Comparison of ENCODE assay signal across 8 cellular contexts in the genomic region with DNA sequence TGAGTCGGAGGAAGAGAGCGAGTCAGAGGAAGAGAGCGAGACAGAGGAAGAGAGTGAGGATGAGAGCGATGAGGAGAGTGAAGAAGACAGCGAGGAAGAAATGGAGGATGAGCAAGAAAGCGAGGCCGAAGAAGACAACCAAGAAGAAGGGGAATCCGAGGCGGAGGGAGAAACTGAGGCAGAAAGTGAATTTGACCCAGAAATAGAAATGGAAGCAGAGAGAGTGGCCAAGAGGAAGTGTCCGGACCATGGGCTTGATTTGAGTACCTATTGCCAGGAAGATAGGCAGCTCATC. TPM values are rescaled to one million over a fixed set of nuclear protein-coding genes. Genes with fewer than 3 reads are reported as not detected.
DNase-seq lines count a peak whose midpoint lies in the region; ATAC-seq and TF ChIP-seq lines count a peak whose summit lies in the region.

No MANE protein-coding gene starts in this region.

- peaks cover 21% of the 10 kb centered on the region for H3K9me3 ChIP-seq in SJSA1 (replicated peaks)
- H3K9me3 ChIP-seq in esophagus squamous epithelium, result peaks cover 0 to 32% (median 0%) of the 10 kb centered on the region in 3 donors
- peaks cover 9% of the 10 kb centered on the region for H3K9me3 ChIP-seq in psoas muscle

- H3K36me3 ChIP-seq in GM06990 (ENCODE audit: control insufficient read depth, insufficient read depth, low read length) (no peaks in the 10 kb centered on the region), SJSA1 (peaks cover 50% of the 10 kb centered on the region), esophagus squamous epithelium (peaks cover 0 to 11% (median 0%) of the 10 kb centered on the region in 3 donors), psoas muscle (ENCODE audit: insufficient read depth in 1 of 2, low read depth in 1 of 2) (no peaks in the 10 kb centered on the region)

- intact Hi-C loops in esophagus squamous epithelium (cut with DNase I), result no loop called here
- intact Hi-C loops in psoas muscle (cut with DNase I), result loop anchor here in 1 of 2 donors (2.0 kb wide), 1 partner anchor 45 kb away; a partner anchor contains a TSS

- peak overlapping the region; percentile 98 for H3K27ac ChIP-seq in SJSA1
- peak overlapping the region; percentile 89 to 97 (median 94) for H3K27ac ChIP-seq in esophagus squamous epithelium
- H3K27ac ChIP-seq in psoas muscle, result peak overlapping the region; percentile 98

- no peak for DNase-seq in GM06990 (ENCODE audit: extremely low read depth, insufficient read length)
- DNase-seq in SJSA1 (ENCODE audit: low read depth in 1 of 2, low spot score in 2 of 2), result no peak
- DNase-seq in esophagus squamous epithelium (lab: John Stamatoyannopoulos, UW), result no peak
- DNase-seq in psoas muscle, result no peak
- DNase-seq in SKM-1 (lab: John Stamatoyannopoulos, UW; ENCODE audit: unreplicated experiment), result no peak
- no peak for DNase-seq in NCI-H2107 treated with DMSO at 0.1 percent for 48 hours (lab: John Stamatoyannopoulos, UW; ENCODE audit: unreplicated experiment)
- DNase-seq in activated CD4-positive, CD25-positive, alpha-beta regulatory T cell (lab: John Stamatoyannopoulos, UW), result no peak

- ATAC-seq in psoas muscle (no peak), HG02588 (IDR thresholded peaks at IDR 0.05; ENCODE audit: unreplicated experiment) (no peak)

- H3K4me1 ChIP-seq in SJSA1 (replicated peaks) (peaks cover 31% of the 10 kb centered on the region), esophagus squamous epithelium (peaks cover 11 to 45% (median 14%) of the 10 kb centered on the region in 3 donors), psoas muscle (peaks cover 10% of the 10 kb centered on the region)

- no peak for TF ChIP-seq POLR2A in esophagus squamous epithelium (IDR thresholded peaks at IDR 0.05)

- 85 to 91% methylated on average over 10 of the region's 10 CpGs for WGBS in esophagus squamous epithelium, 2 donors
- 84 to 88% (median 88%) methylated on average over 10 of the region's 10 CpGs for WGBS in psoas muscle, 3 donors

- no peaks in the 10 kb centered on the region for H3K27me3 ChIP-seq in GM06990 (replicated peaks; ENCODE audit: control insufficient read depth, insufficient read depth, low read length)
- H3K27me3 ChIP-seq in SJSA1 (replicated peaks), result no peaks in the 10 kb centered on the region
- no peaks in the 10 kb centered on the region for H3K27me3 ChIP-seq in esophagus squamous epithelium
- H3K27me3 ChIP-seq in psoas muscle (ENCODE audit: insufficient read depth in 3 of 3, low read length in 2 of 3), result no peaks in the 10 kb centered on the region

- peak overlapping the region; percentile 63 for H3K4me3 ChIP-seq in GM06990 (replicated peaks; ENCODE audit: low read depth, low read length)
- H3K4me3 ChIP-seq in SJSA1, result peak overlapping the region; percentile 79
- H3K4me3 ChIP-seq in esophagus squamous epithelium, result peak overlapping the region; percentile 72 to 88 (median 78)
- H3K4me3 ChIP-seq in psoas muscle, result peak overlapping the region; percentile 82

- TF ChIP-seq CTCF in GM06990 (IDR thresholded peaks at IDR 0.05; ENCODE audit: insufficient read depth, low read length, poor library complexity, severe bottlenecking), result no peak
- TF ChIP-seq CTCF in esophagus squamous epithelium (IDR thresholded peaks at IDR 0.05), result no peak
- no peak for TF ChIP-seq CTCF in psoas muscle (IDR thresholded peaks at IDR 0.05)

RNA-seq across cellular contexts. Expression of a gene that starts 0.8 kb away (rescaled TPM):
- total RNA-seq in SJSA1 (2014; rRNA removed; shearing (Covaris generic)), result 48.7 and 64.5 TPM in 2 replicates
- total RNA-seq in esophagus squamous epithelium (10 to 100 TPM in 2 of 4 donors, 1 to 10 TPM in 2; 6.8 to 32.0 (median 13.5) TPM), psoas muscle (10 to 100 TPM; 34.0 to 46.8 (median 41.9) TPM)
- 10 to 100 TPM in 2 of 3 donors, 1 to 10 TPM in 1; 6.8 to 32.2 (median 32.0) TPM for polyA plus RNA-seq in psoas muscle

RNA-seq across cellular contexts. Expression of a gene that starts 45.1 kb away (rescaled TPM):
- total RNA-seq in SJSA1 (2014; rRNA removed; shearing (Covaris generic)), result 26.2 and 31.7 TPM in 2 replicates
- total RNA-seq in esophagus squamous epithelium, result 10 to 100 TPM in 3 of 4 donors, 1 to 10 TPM in 1; 8.8 to 12.4 (median 11.1) TPM
- total RNA-seq in psoas muscle, result 1 to 10 TPM in 3 of 4 donors, under 1 TPM in 1; 0.75 to 4.0 (median 3.1) TPM
- 1 to 10 TPM in 1 of 3 donors, under 1 TPM in 2; 0.60 to 8.0 (median 0.96) TPM for polyA plus RNA-seq in psoas muscle
